In the genomic region with DNA sequence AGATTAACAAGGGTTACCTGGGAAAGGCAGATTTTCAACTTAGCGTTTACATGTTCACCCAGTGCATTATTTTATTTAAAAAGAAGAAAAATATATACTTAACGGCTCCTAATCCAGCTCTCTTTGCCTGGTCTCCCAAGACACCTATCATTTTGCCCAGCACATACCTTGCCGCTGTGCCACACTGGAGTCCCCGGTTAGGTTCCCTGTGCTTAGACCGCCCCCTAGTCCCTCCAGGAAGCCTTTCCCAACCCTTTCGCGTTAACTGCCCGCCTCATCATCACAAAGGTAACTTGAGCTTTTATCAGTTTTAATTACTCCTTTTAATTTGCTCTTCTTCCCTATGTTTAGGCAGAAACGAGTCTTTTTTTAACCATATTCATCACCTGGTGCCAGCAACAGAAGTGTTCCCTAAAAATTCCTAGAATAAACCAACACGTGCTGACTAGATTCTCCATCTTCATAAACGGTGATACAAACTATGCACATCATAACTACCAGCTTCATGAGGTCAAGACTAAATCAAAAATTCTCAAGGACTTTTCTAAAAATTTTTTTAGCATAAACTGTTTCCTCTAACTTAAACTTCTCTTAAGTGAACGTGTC, we compare ENCODE assay signal across 8 cellular contexts.
DNase-seq lines count a peak whose midpoint lies in the region; ATAC-seq, FAIRE-seq and TF ChIP-seq lines count a peak whose summit lies in the region.

No MANE protein-coding gene starts in this region.

- peak overlapping the region; percentile 81 for H3K4me2 ChIP-seq in OCI-LY3 (ENCODE audit: low read length)

- H3K4me3 ChIP-seq in OCI-LY3 (ENCODE audit: low read length) = peak overlapping the region; percentile 77
- peak overlapping the region; percentile 50 for H3K4me3 ChIP-seq in endocrine pancreas (ENCODE audit: control insufficient read depth, insufficient read depth, low read length)
- peak overlapping the region; percentile 76 for H3K4me3 ChIP-seq in mucosa of stomach (ENCODE audit: low read length)

- H2AFZ ChIP-seq in OCI-LY3 (ENCODE audit: low read depth, low read length) = peak overlapping the region; percentile 54

- no peaks in the 10 kb centered on the region for H3K9me3 ChIP-seq in OCI-LY3 (ENCODE audit: insufficient read depth, low read length)
- H3K9me3 ChIP-seq in endocrine pancreas (ENCODE audit: control insufficient read depth, low read length) = no peaks in the 10 kb centered on the region
- H3K9me3 ChIP-seq in mucosa of stomach (ENCODE audit: control insufficient read depth, low read length) = no peaks in the 10 kb centered on the region

- H3K27me3 ChIP-seq in OCI-LY3 (ENCODE audit: low read depth, low read length) (no peaks in the 10 kb centered on the region), endocrine pancreas (ENCODE audit: control insufficient read depth, insufficient read depth, low read length) (no peaks in the 10 kb centered on the region), mucosa of stomach (ENCODE audit: control insufficient read depth, insufficient read depth, low read length) (no peaks in the 10 kb centered on the region)

- H3K36me3 ChIP-seq in OCI-LY3 (replicated peaks; ENCODE audit: low read depth, low read length) (peaks cover 33% of the 10 kb centered on the region), endocrine pancreas (ENCODE audit: control insufficient read depth, insufficient read depth, low read length) (no peaks in the 10 kb centered on the region), mucosa of stomach (ENCODE audit: control insufficient read depth, insufficient read depth, low read length) (no peaks in the 10 kb centered on the region)

- peak; percentile 44 for FAIRE-seq in GM19239 (lab: Jason Lieb, UNC)

- DNase-seq in ACHN (peak; percentile 35), GM19239 (ENCODE audit: insufficient read length, low spot score) (no peak), SKM-1 treated with dmso at 0.1 percent for 144 hours (lab: John Stamatoyannopoulos, UW; ENCODE audit: unreplicated experiment) (no peak), hepatic stellate cell (ENCODE audit: low spot score) (no peak)

- ATAC-seq in HG03439 (IDR thresholded peaks at IDR 0.05; ENCODE audit: unreplicated experiment) = no peak

- H3K79me2 ChIP-seq in OCI-LY3 (ENCODE audit: low read length) = peaks cover 3% of the 10 kb centered on the region; the same call in 1 of the 2 replicates

- peak overlapping the region; percentile 60 for H3K27ac ChIP-seq in OCI-LY3 (ENCODE audit: low read length)

- peak; percentile 30 for TF ChIP-seq CTCF in OCI-LY3 (IDR thresholded peaks at IDR 0.05; ENCODE audit: low read depth, low read length)

- no peaks in the 10 kb centered on the region for H4K20me1 ChIP-seq in OCI-LY3 (ENCODE audit: insufficient read depth, low read length)

- in situ Hi-C loops in ACHN (cut with HindIII; ENCODE audit: low pct_ligation_motif_present, low pct_unique_long_range_greater_than_20kb, low sequenced_read_pairs) = no loop called here

- H3K4me1 ChIP-seq in OCI-LY3 (ENCODE audit: low read length) = peaks cover 20% of the 10 kb centered on the region
- no peaks in the 10 kb centered on the region for H3K4me1 ChIP-seq in endocrine pancreas (ENCODE audit: control insufficient read depth, insufficient read depth, low read length)
- H3K4me1 ChIP-seq in mucosa of stomach (ENCODE audit: control insufficient read depth, insufficient read depth, low read length) = no peaks in the 10 kb centered on the region

- H3K9ac ChIP-seq in OCI-LY3 (ENCODE audit: low read length) (peak overlapping the region; percentile 55), endocrine pancreas (ENCODE audit: control insufficient read depth, insufficient read depth, low read length) (peak overlapping the region; percentile 34), mucosa of stomach (ENCODE audit: low read length) (peak overlapping the region; percentile 86)

Comparison
In these comparisons a context has a peak if more than half of its experiments do, and no peak if none do; other contexts are left out.
1. H3K9ac ChIP-seq: peak in every context shown above with its lines; median percentile 86 in mucosa of stomach; 55 in OCI-LY3; 34 in endocrine pancreas.